ENCODE assay signal across 15 cellular contexts in genomic region chr9:128056086-128056485, GRCh38. TPM values are rescaled to one million over a fixed set of nuclear protein-coding genes. Genes with fewer than 3 reads are reported as not detected.
DNase-seq lines count a peak whose midpoint lies in the region; ATAC-seq, FAIRE-seq and TF ChIP-seq lines count a peak whose summit lies in the region.
"Had no signal": no experiment of that assay in that cellular context is flagged by ENCODE, and none has a peak within 500 bp of the region (broad histone marks: within the 10 kb centered on the region; RNA-seq: fewer than 3 reads in every experiment).

No MANE protein-coding gene starts in this region.

- H3K27ac ChIP-seq in heart left ventricle (peak overlapping the region in 10 of 12 donors; percentile 13 to 79 (median 36)), pancreas (peak overlapping the region; percentile 56 to 80 (median 64)), uterus (peak overlapping the region; percentile 87 to 90)
- H3K27ac ChIP-seq: HL-60 had no signal

- H3K4me3 ChIP-seq in heart left ventricle (no peak overlapping the region), pancreas (no peak overlapping the region), uterus (no peak overlapping the region)

- FAIRE-seq in pancreas (lab: Jason Lieb, UNC), result no peak

- peaks cover 0 to 4% (median 0%) of the 10 kb centered on the region in 9 donors for H3K36me3 ChIP-seq in heart left ventricle
- no peaks in the 10 kb centered on the region for H3K36me3 ChIP-seq in pancreas
- H3K36me3 ChIP-seq in uterus, result no peaks in the 10 kb centered on the region

- TF ChIP-seq POLR2A in heart left ventricle (IDR thresholded peaks at IDR 0.05), result no peak
- no peak for TF ChIP-seq POLR2A in uterus (IDR thresholded peaks at IDR 0.05)

- intact Hi-C loops in heart left ventricle (cut with DNase I), result no loop called here
- intact Hi-C loops in Right ventricle myocardium inferior (cut with DNase I), result no loop called here
- intact Hi-C loops in left ventricle myocardium superior (cut with micrococcal nuclease), result no loop called here
- intact Hi-C loops in pancreas (cut with DNase I), result no loop called here
- intact Hi-C loops in uterus (cut with DNase I; ENCODE audit: low total_unique reads), result no loop called here

- TF ChIP-seq CTCF in heart left ventricle (IDR thresholded peaks at IDR 0.05), result no peak
- no peak for TF ChIP-seq CTCF in pancreas (IDR thresholded peaks at IDR 0.05)
- TF ChIP-seq CTCF in uterus (IDR thresholded peaks at IDR 0.05), result no peak

- DNase-seq in heart left ventricle (no peak), Right ventricle myocardium inferior (ENCODE audit: missing footprints) (no peak), left ventricle myocardium superior (no peak), pancreas (peak in 3 of 6 donors; percentile 49 to 67 (median 53)), uterus (no peak), NCI-H226 (no peak)
- DNase-seq: 8988T; activated CD8-positive, alpha-beta memory T cell treated with anti-CD3 and anti-CD28 coated beads, Interleukin-2, amount 50 U/mL, for 4 hours; cerebellar nuclear complex had no signal

- no peaks in the 10 kb centered on the region for H3K27me3 ChIP-seq in heart left ventricle
- H3K27me3 ChIP-seq in pancreas, result no peaks in the 10 kb centered on the region
- no peaks in the 10 kb centered on the region for H3K27me3 ChIP-seq in uterus

- WGBS in heart left ventricle, 4 donors, result 54 to 78% (median 73%) methylated on average over 3 of the region's 3 CpGs
- WGBS in pancreas, 2 donors, result 74 to 92% methylated on average over 3 of the region's 3 CpGs

- H3K9me3 ChIP-seq in heart left ventricle (no peaks in the 10 kb centered on the region), pancreas (no peaks in the 10 kb centered on the region), uterus (no peaks in the 10 kb centered on the region)

- no peak for ATAC-seq in heart left ventricle
- ATAC-seq in Right ventricle myocardium inferior, result no peak
- ATAC-seq in left ventricle myocardium superior, result peak; percentile 24
- ATAC-seq in pancreas, result no peak
- ATAC-seq in GM21381 (IDR thresholded peaks at IDR 0.05; ENCODE audit: unreplicated experiment), result no peak
- ATAC-seq in HG02798 (IDR thresholded peaks at IDR 0.05; ENCODE audit: poor library complexity, unreplicated experiment), result no peak
- ATAC-seq: activated naive CD4-positive, alpha-beta T cell treated with anti-CD3 and anti-CD28 coated beads, Interleukin-2, amount 50 U/mL, for 72 hours; HCT116; SK-N-SH treated with all-trans-retinoic acid at 6 μM for 48 hours had no signal

- H3K4me1 ChIP-seq in heart left ventricle (peaks cover 0 to 44% (median 13%) of the 10 kb centered on the region in 12 donors), pancreas (peaks cover 19 to 41% (median 31%) of the 10 kb centered on the region in 3 donors), uterus (peaks cover 0 to 12% of the 10 kb centered on the region in 2 donors)

RNA-seq across cellular contexts. Expression of gene NAIF1, which starts 11.0 kb away (rescaled TPM):
- total RNA-seq in heart left ventricle (1 to 10 TPM; 3.5 to 8.9 (median 7.2) TPM), Right ventricle myocardium inferior (5.1 TPM), left ventricle myocardium superior (4.7 TPM), pancreas (1 to 10 TPM; 3.0 to 6.2 (median 3.8) TPM), uterus (10 to 100 TPM in 2 of 4 donors, 1 to 10 TPM in 2; 3.8 to 27.4 (median 10.6) TPM)
- polyA plus RNA-seq in heart left ventricle (1 to 10 TPM; 4.0 to 5.0 TPM), pancreas (1 to 10 TPM; 6.4 to 6.8 TPM)

RNA-seq across cellular contexts. Expression of gene SLC25A25, which starts 11.9 kb away (rescaled TPM):
- 10 to 100 TPM in 3 of 9 donors, 1 to 10 TPM in 6; 3.2 to 15.1 (median 6.7) TPM for total RNA-seq in heart left ventricle
- polyA plus RNA-seq in heart left ventricle, result 1 to 10 TPM; 1.7 to 8.8 TPM
- total RNA-seq in Right ventricle myocardium inferior, result 5.9 TPM
- 4.8 TPM for total RNA-seq in left ventricle myocardium superior
- 100 to 1,000 TPM in 1 of 6 donors, 10 to 100 TPM in 3, 1 to 10 TPM in 2; 6.8 to 134 (median 12.6) TPM for total RNA-seq in pancreas
- polyA plus RNA-seq in pancreas, result 10 to 100 TPM; 73.6 to 82.8 TPM
- total RNA-seq in uterus, result 10 to 100 TPM; 14.3 to 49.7 (median 49.0) TPM

Comparison
In these comparisons a context has a peak if more than half of its experiments do, and no peak if none do; other contexts are left out.
1. H3K27ac ChIP-seq: peak in every context shown above with its lines; median percentile 88 in uterus; 64 in pancreas; 36 in heart left ventricle.